Comparison of ENCODE assay signal across 27 cellular contexts in the genomic region with DNA sequence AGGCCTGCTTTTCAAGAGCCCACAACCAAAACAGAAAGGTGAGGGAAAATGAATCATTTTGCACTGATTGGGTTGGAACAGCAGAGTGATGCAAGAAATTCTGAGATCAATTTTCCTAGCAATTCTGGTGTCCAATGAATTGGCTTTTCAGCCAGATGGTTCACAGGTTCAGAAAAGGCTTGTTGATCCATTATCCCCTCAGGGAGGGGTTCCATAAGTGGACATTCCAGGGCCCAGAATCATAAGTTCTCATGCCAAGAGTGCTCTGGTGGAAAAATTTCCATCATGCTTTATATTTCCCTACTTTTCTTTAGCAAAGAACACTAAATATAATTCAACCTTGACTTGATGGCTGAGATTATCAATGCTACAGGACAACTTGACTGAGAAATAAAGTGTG. TPM values are rescaled to one million over a fixed set of nuclear protein-coding genes. Genes with fewer than 3 reads are reported as not detected.
"Had no signal": no experiment of that assay in that cellular context is flagged by ENCODE, and none has a peak within 500 bp of the region (broad histone marks: within the 10 kb centered on the region; RNA-seq: fewer than 3 reads in every experiment).

No MANE protein-coding gene starts in this region.

- H3K4me1 ChIP-seq: testis had no signal

- H3K4me3 Mint-ChIP-seq: naive thymus-derived CD4-positive, alpha-beta T cell; neural crest cell; stimulated activated memory B cell treated with anti-CD40 and anti-IgM and Interleukin-4, amounts not matched to agents 10 μg/mL and 1 μg/mL and 100 μg/mL, for 72 hours; stimulated activated naive CD8-positive, alpha-beta T cell treated with anti-CD3 and anti-CD28 coated beads, Interleukin-15, Interleukin-2, amounts not matched to agents 100 ng/mL and 50 ng/mL, for 24 hours had no signal

- ATAC-seq: left colon; naive thymus-derived CD4-positive, alpha-beta T cell; stimulated activated memory B cell treated with anti-CD40 and anti-IgM and Interleukin-4, amounts not matched to agents 10 μg/mL and 1 μg/mL and 100 μg/mL, for 72 hours had no signal

- H3K9me3 Mint-ChIP-seq: neural crest cell; stimulated activated memory B cell treated with anti-CD40 and anti-IgM and Interleukin-4, amounts not matched to agents 10 μg/mL and 1 μg/mL and 100 μg/mL, for 72 hours; stimulated activated naive CD8-positive, alpha-beta T cell treated with anti-CD3 and anti-CD28 coated beads, Interleukin-15, Interleukin-2, amounts not matched to agents 100 ng/mL and 50 ng/mL, for 24 hours had no signal

- H2AFZ ChIP-seq: hepatocyte had no signal

- H3K27ac Mint-ChIP-seq: naive thymus-derived CD4-positive, alpha-beta T cell; stimulated activated memory B cell treated with anti-CD40 and anti-IgM and Interleukin-4, amounts not matched to agents 10 μg/mL and 1 μg/mL and 100 μg/mL, for 72 hours; stimulated activated naive CD8-positive, alpha-beta T cell treated with anti-CD3 and anti-CD28 coated beads, Interleukin-15, Interleukin-2, amounts not matched to agents 100 ng/mL and 50 ng/mL, for 24 hours had no signal

- H3K4me1 Mint-ChIP-seq: naive thymus-derived CD4-positive, alpha-beta T cell; neural crest cell had no signal

- DNase-seq: central memory CD4-positive, alpha-beta T cell; effector CD4-positive, alpha-beta T cell; foreskin melanocyte; head of caudate nucleus; left colon; mesendoderm; naive thymus-derived CD4-positive, alpha-beta T cell; nucleus accumbens; ovary; stimulated activated CD4-positive, alpha-beta T cell treated with anti-CD3 and anti-CD28 coated beads, Interleukin-1b, Interleukin-23, amount 100 ng/mL, for 48 hours; stimulated activated CD4-positive, alpha-beta T cell treated with anti-CD3 and anti-CD28 coated beads, Interleukin-4, amount 100 ng/mL, for 24 hours; testis had no signal

- H3K4me2 ChIP-seq: hepatocyte had no signal

- H3K27me3 Mint-ChIP-seq: naive thymus-derived CD4-positive, alpha-beta T cell; stimulated activated memory B cell treated with anti-CD40 and anti-IgM and Interleukin-4, amounts not matched to agents 10 μg/mL and 1 μg/mL and 100 μg/mL, for 72 hours; stimulated activated naive CD8-positive, alpha-beta T cell treated with anti-CD3 and anti-CD28 coated beads, Interleukin-15, Interleukin-2, amounts not matched to agents 100 ng/mL and 50 ng/mL, for 24 hours had no signal

- H3K9me3 ChIP-seq: ovary, testis, tibial nerve had no signal

- H3K27ac ChIP-seq: coronary artery, hepatocyte, ovary, testis, tibial nerve had no signal

- H3K4me3 ChIP-seq: coronary artery, hepatocyte, lung, ovary, testis, tibial nerve had no signal

- H3K36me3 Mint-ChIP-seq: stimulated activated memory B cell treated with anti-CD40 and anti-IgM and Interleukin-4, amounts not matched to agents 10 μg/mL and 1 μg/mL and 100 μg/mL, for 72 hours had no signal

- H3K79me2 ChIP-seq: hepatocyte had no signal

- H3K36me3 ChIP-seq: ovary, tibial nerve had no signal

- H3K27me3 ChIP-seq: hepatocyte, ovary, testis, tibial nerve had no signal

RNA-seq across cellular contexts. Expression of a gene that starts 16.2 kb away (rescaled TPM):
- total RNA-seq: chondrocyte; dermis microvascular lymphatic vessel endothelial cell; fibroblast of lung; kidney epithelial cell; left ventricle myocardium superior; mononuclear cell; naive thymus-derived CD4-positive, alpha-beta T cell; neural crest cell; right cardiac atrium; testis; tibial nerve; ureter had no signal
- polyA plus RNA-seq: fibroblast of lung; naive thymus-derived CD4-positive, alpha-beta T cell; right cardiac atrium had no signal
